ENCODE assay signal across 8 cellular contexts in genomic region chr16:23556881-23557778, GRCh38. TPM values are rescaled to one million over a fixed set of nuclear protein-coding genes. Genes with fewer than 3 reads are reported as not detected.
A peak's percentile ranks its signal among the peaks of the same experiment; 100 is the strongest.
DNase-seq lines count a peak whose midpoint lies in the region; ATAC-seq lines count a peak whose summit lies in the region.

Gene EARS2 (minus strand): TSS chr16:23557350. CDS start chr16:23557343, 7 bp downstream.
Gene UBFD1 (plus strand): TSS chr16:23557727. CDS start chr16:23557743, 16 bp downstream.

- H3K4me1 ChIP-seq in HUES48 (ENCODE audit: control insufficient read depth, insufficient read depth, low read length) (no peaks in the 10 kb centered on the region), NT2/D1 (ENCODE audit: insufficient read depth, insufficient read length) (no peaks in the 10 kb centered on the region), mesodermal cell (ENCODE audit: control insufficient read depth, insufficient read depth, low read length, poor library complexity, severe bottlenecking) (peaks cover 3% of the 10 kb centered on the region)

- in situ Hi-C loops in endometrial microvascular endothelial cells (cut with HindIII; ENCODE audit: inconsistent ontology term, low pct_unique_long_range_greater_than_20kb, low sequenced_read_pairs) = no loop called here

- H3K9me3 Mint-ChIP-seq in activated CD8-positive, alpha-beta memory T cell treated with anti-CD3 and anti-CD28 coated beads, Interleukin-2, amount 10 ng/mL, durations not matched to agents 7 days and 5 days (ENCODE audit: low read depth) = no peaks in the 10 kb centered on the region

- ATAC-seq in GM21390 (IDR thresholded peaks at IDR 0.05; ENCODE audit: unreplicated experiment) = peak; percentile 87
- peak; percentile 93 for ATAC-seq in activated CD8-positive, alpha-beta memory T cell treated with anti-CD3 and anti-CD28 coated beads, Interleukin-2, amount 10 ng/mL, durations not matched to agents 7 days and 5 days

- H3K27ac ChIP-seq in HUES48 (ENCODE audit: low read depth, low read length) (peak within 1 kb of the TSS; percentile 96), mesodermal cell (ENCODE audit: low read depth, low read length, severe bottlenecking) (peak within 1 kb of the TSS; percentile 89)

- H3K36me3 ChIP-seq in HUES48 (ENCODE audit: control insufficient read depth, insufficient read depth, low read length) (peaks cover 46% of the 10 kb centered on the region), NT2/D1 (ENCODE audit: insufficient read depth, insufficient read length, low read length) (peaks cover 87% of the 10 kb centered on the region), mesodermal cell (ENCODE audit: control insufficient read depth, insufficient read depth, low read length) (peaks cover 45% of the 10 kb centered on the region)

- 2 to 3% methylated on average over 64 to 65 of the region's 65 CpGs for WGBS in mesodermal cell (ENCODE audit: insufficient coverage in 2 of 2), 2 experiments

- no peaks in the 10 kb centered on the region for H3K27me3 ChIP-seq in HUES48 (ENCODE audit: control insufficient read depth, insufficient read depth, low read length)
- no peaks in the 10 kb centered on the region for H3K27me3 ChIP-seq in NT2/D1 (ENCODE audit: insufficient read depth, insufficient read length)

- H3K27ac Mint-ChIP-seq in activated CD8-positive, alpha-beta memory T cell treated with anti-CD3 and anti-CD28 coated beads, Interleukin-2, amount 10 ng/mL, durations not matched to agents 7 days and 5 days = peak within 1 kb of the TSS; percentile 84

- CTCF ChIA-PET in activated CD8-positive, alpha-beta memory T cell treated with anti-CD3 and anti-CD28 coated beads, Interleukin-2, amount 10 ng/mL, durations not matched to agents 7 days and 5 days (lab: Charles Lee) = interaction anchor here (0.7 to 3.4 kb wide), 16 partner anchors 19 to 947 kb away, joined by 3 to 18 read pairs (median 4); partner anchors contain the start of genes DCTN5, NDUFAB1 and PALB2

- peak; percentile 94 for DNase-seq in D341Med (ENCODE audit: low spot score)
- peak; percentile 100 for DNase-seq in NT2/D1 (ENCODE audit: low read depth, low spot score)
- DNase-seq in activated CD8-positive, alpha-beta memory T cell treated with anti-CD3 and anti-CD28 coated beads, Interleukin-2, amount 10 ng/mL, durations not matched to agents 7 days and 5 days = peak; percentile 98
- peak; percentile 96 to 97 for DNase-seq in stimulated activated CD8-positive, alpha-beta memory T cell treated with anti-CD3 and anti-CD28 coated beads, Interleukin-15, amount 100 ng/mL, for 4 hours (ENCODE audit: low read depth in 2 of 2)

- H3K9ac ChIP-seq in HUES48 (ENCODE audit: low read depth, low read length) (peak within 1 kb of the TSS; percentile 92), NT2/D1 (ENCODE audit: insufficient read length, low read depth) (peak within 1 kb of the TSS; percentile 97)

- H3K4me3 ChIP-seq in HUES48 (ENCODE audit: low read depth, low read length) = peak within 1 kb of the TSS; percentile 80
- H3K4me3 ChIP-seq in NT2/D1 (ENCODE audit: insufficient read length, low read depth) = peak within 1 kb of the TSS; percentile 94
- H3K4me3 ChIP-seq in mesodermal cell (ENCODE audit: extremely low read depth, insufficient read depth, low read length, poor library complexity, severe bottlenecking) = peak within 1 kb of the TSS; percentile 79

- no peaks in the 10 kb centered on the region for H3K27me3 Mint-ChIP-seq in activated CD8-positive, alpha-beta memory T cell treated with anti-CD3 and anti-CD28 coated beads, Interleukin-2, amount 10 ng/mL, durations not matched to agents 7 days and 5 days

- no peaks in the 10 kb centered on the region for H3K9me3 ChIP-seq in HUES48 (ENCODE audit: control insufficient read depth, insufficient read depth, low read length)
- H3K9me3 ChIP-seq in NT2/D1 (ENCODE audit: insufficient read depth, low read length) = no peaks in the 10 kb centered on the region
- H3K9me3 ChIP-seq in mesodermal cell (ENCODE audit: control insufficient read depth, low read length) = no peaks in the 10 kb centered on the region

- H3K36me3 Mint-ChIP-seq in activated CD8-positive, alpha-beta memory T cell treated with anti-CD3 and anti-CD28 coated beads, Interleukin-2, amount 10 ng/mL, durations not matched to agents 7 days and 5 days = peaks cover 17% of the 10 kb centered on the region

- H3K4me3 Mint-ChIP-seq in activated CD8-positive, alpha-beta memory T cell treated with anti-CD3 and anti-CD28 coated beads, Interleukin-2, amount 10 ng/mL, durations not matched to agents 7 days and 5 days = peak within 1 kb of the TSS; percentile 92

- H3K4me1 Mint-ChIP-seq in activated CD8-positive, alpha-beta memory T cell treated with anti-CD3 and anti-CD28 coated beads, Interleukin-2, amount 10 ng/mL, durations not matched to agents 7 days and 5 days = peaks cover 44% of the 10 kb centered on the region

RNA-seq across cellular contexts. Expression of gene EARS2, which starts in this region (rescaled TPM):
- 10 to 100 TPM; 14.3 to 15.9 TPM for total RNA-seq in activated CD8-positive, alpha-beta memory T cell treated with anti-CD3 and anti-CD28 coated beads, Interleukin-2, amount 10 ng/mL, durations not matched to agents 7 days and 5 days
- 16.9 TPM for total RNA-seq in endometrial microvascular endothelial cells (ENCODE audit: inconsistent ontology term)
- 20.3 TPM for polyA plus RNA-seq in mesodermal cell (2013, experiment 1 of 2)
- 15.7 TPM for polyA plus RNA-seq in mesodermal cell (2013, experiment 2 of 2)

RNA-seq across cellular contexts. Expression of gene UBFD1, which starts in this region (rescaled TPM):
- total RNA-seq in activated CD8-positive, alpha-beta memory T cell treated with anti-CD3 and anti-CD28 coated beads, Interleukin-2, amount 10 ng/mL, durations not matched to agents 7 days and 5 days = 10 to 100 TPM; 46.1 to 64.7 TPM
- 64.3 TPM for total RNA-seq in endometrial microvascular endothelial cells (ENCODE audit: inconsistent ontology term)
- 75.7 TPM for polyA plus RNA-seq in mesodermal cell (2013, experiment 1 of 2)
- 68.6 TPM for polyA plus RNA-seq in mesodermal cell (2013, experiment 2 of 2)

Comparison
In these comparisons a context has a peak if more than half of its experiments do, and no peak if none do; other contexts are left out.
1. Peak in every context shown above with its lines: DNase-seq, ATAC-seq, H3K4me3 ChIP-seq and H3K27ac ChIP-seq.